In genomic region chr3:67986703-67987102, GRCh38 we compare ENCODE assay signal across 19 cellular contexts.
"Had no signal": no experiment of that assay in that cellular context is flagged by ENCODE, and none has a peak within 500 bp of the region (broad histone marks: within the 10 kb centered on the region; RNA-seq: fewer than 3 reads in every experiment).

No MANE protein-coding gene starts in this region.

- H3K4me2 ChIP-seq: hepatocyte had no signal

- H3K4me3 ChIP-seq: coronary artery, dorsolateral prefrontal cortex, esophagus muscularis mucosa, gastroesophageal sphincter, heart left ventricle, hepatocyte, left lung, lower lobe of right lung, mucosa of descending colon had no signal

- ATAC-seq: foreskin keratinocyte, gastroesophageal sphincter, heart left ventricle, left cardiac atrium, left lung, left ventricle myocardium superior, lower lobe of right lung, mucosa of descending colon had no signal

- DNase-seq: dermis blood vessel endothelial cell; dorsolateral prefrontal cortex; effector CD4-positive, alpha-beta T cell; effector memory CD4-positive, alpha-beta T cell; foreskin keratinocyte; heart left ventricle; hypothalamus; immature natural killer cell; left cardiac atrium; left lung; left ventricle myocardium superior; lower lobe of right lung; mesenchymal stem cell; mucosa of descending colon had no signal

- H3K9me3 Mint-ChIP-seq: mesothelial cell of epicardium had no signal

- H3K27ac Mint-ChIP-seq: immature natural killer cell, mesothelial cell of epicardium had no signal

- H2AFZ ChIP-seq: hepatocyte had no signal

- H3K4me3 Mint-ChIP-seq: immature natural killer cell, mesothelial cell of epicardium had no signal

- H3K79me2 ChIP-seq: hepatocyte had no signal

- H3K9me3 ChIP-seq: esophagus muscularis mucosa, gastroesophageal sphincter, left lung, lower lobe of right lung, mucosa of descending colon had no signal

- H3K4me1 ChIP-seq: esophagus muscularis mucosa, foreskin keratinocyte, gastroesophageal sphincter, heart left ventricle, left lung, lower lobe of right lung had no signal

- H3K27me3 ChIP-seq: dorsolateral prefrontal cortex, esophagus muscularis mucosa, foreskin keratinocyte, gastroesophageal sphincter, heart left ventricle, hepatocyte, left lung had no signal

- H3K36me3 ChIP-seq: esophagus muscularis mucosa, gastroesophageal sphincter, heart left ventricle, left lung, lower lobe of right lung had no signal

- H3K36me3 Mint-ChIP-seq: immature natural killer cell, mesothelial cell of epicardium had no signal

- H3K27ac ChIP-seq: coronary artery, esophagus muscularis mucosa, foreskin keratinocyte, gastroesophageal sphincter, heart left ventricle, hepatocyte, left lung, lower lobe of right lung had no signal

- H3K4me1 Mint-ChIP-seq: immature natural killer cell, mesothelial cell of epicardium had no signal
